20 cellular contexts compared by ENCODE assay signal in genomic region chr17:9703781-9704082, GRCh38. TPM values are rescaled to one million over a fixed set of nuclear protein-coding genes. Genes with fewer than 3 reads are reported as not detected.
DNase-seq lines count a peak whose midpoint lies in the region; TF ChIP-seq lines count a peak whose summit lies in the region.
"Had no signal": no experiment of that assay in that cellular context is flagged by ENCODE, and none has a peak within 500 bp of the region (broad histone marks: within the 10 kb centered on the region; RNA-seq: fewer than 3 reads in every experiment).

No MANE protein-coding gene starts in this region.

- H3K79me1 ChIP-seq in H9 (ENCODE audit: insufficient read depth, low read depth, low read length, poor library complexity, severe bottlenecking), result no peaks in the 10 kb centered on the region

- H4K20me1 ChIP-seq in BLaER1 (no peaks in the 10 kb centered on the region), H9 (ENCODE audit: control insufficient read depth, insufficient read depth, insufficient read length) (no peaks in the 10 kb centered on the region), GM23248 (ENCODE audit: insufficient read depth) (no peaks in the 10 kb centered on the region)

- no peak overlapping the region for H3K18ac ChIP-seq in H9 (ENCODE audit: insufficient read length, low read depth, low read length)

- H2AK5ac ChIP-seq in H9 (ENCODE audit: insufficient read length, low read length), result no peak overlapping the region

- H2BK20ac ChIP-seq in H9 (ENCODE audit: low read depth, low read length, poor library complexity, severe bottlenecking), result no peak overlapping the region

- peak overlapping the region; percentile 88 for H3K4me2 ChIP-seq in BLaER1
- H3K4me2 ChIP-seq in H9 (ENCODE audit: insufficient read depth, insufficient read length, low read length), result no peak overlapping the region
- H3K4me2 ChIP-seq in GM23248 (ENCODE audit: unreplicated experiment), result no peak overlapping the region
- H3K4me2 ChIP-seq: A549 had no signal

- H2BK5ac ChIP-seq in H9 (ENCODE audit: insufficient read length, low read length), result no peak overlapping the region

- no peak overlapping the region for H3K56ac ChIP-seq in H9 (ENCODE audit: insufficient read length, low read depth, low read length)

- H3K36me3 Mint-ChIP-seq in H9 (ENCODE audit: insufficient read depth in 1 of 3, low read depth in 3 of 3) (peaks cover 4 to 14% (median 13%) of the 10 kb centered on the region in 3 experiments; a peak in 6 of 7 replicates), endodermal cell (ENCODE audit: low read depth) (peaks cover 48% of the 10 kb centered on the region), nephron progenitor cell (ENCODE audit: low read depth) (peaks cover 9% of the 10 kb centered on the region)

- no peaks in the 10 kb centered on the region for H3K23me2 ChIP-seq in H9 (ENCODE audit: insufficient read length, low read depth, low read length, poor library complexity, severe bottlenecking)

- H3K14ac ChIP-seq in H9 (ENCODE audit: insufficient read depth, low read length), result no peak overlapping the region

- no peak overlapping the region for H4K5ac ChIP-seq in H9 (ENCODE audit: insufficient read length, low read depth, low read length)

- H3K4me3 ChIP-seq in BLaER1 (peak overlapping the region; percentile 49), endodermal cell (ENCODE audit: low read length) (no peak overlapping the region), GM23248 (no peak overlapping the region)
- H3K4me3 ChIP-seq: A549 had no signal

- peak overlapping the region; percentile 50 to 81 (median 66); a peak in 1 of 7 replicates for H3K27ac Mint-ChIP-seq in H9
- peak overlapping the region; percentile 43 for H3K27ac Mint-ChIP-seq in endodermal cell
- H3K27ac Mint-ChIP-seq in nephron progenitor cell, result peak overlapping the region; percentile 55
- H3K27ac Mint-ChIP-seq: CD4-positive, alpha-beta T cell had no signal

- no peak overlapping the region for H4K8ac ChIP-seq in H9 (replicated peaks; ENCODE audit: insufficient read length, low read depth, low read length)

- H2BK120ac ChIP-seq in H9 (ENCODE audit: low read depth, low read length, poor library complexity, severe bottlenecking), result no peak overlapping the region

- no peak overlapping the region for H2BK15ac ChIP-seq in H9 (ENCODE audit: low read depth, low read length)

- peak overlapping the region; percentile 62 for H3K9ac ChIP-seq in BLaER1
- no peak overlapping the region for H3K9ac ChIP-seq in H9 (ENCODE audit: extremely low read depth, insufficient read length, low read length)
- H3K9ac ChIP-seq in endodermal cell (ENCODE audit: extremely low read depth, low read length, poor library complexity, severe bottlenecking), result no peak overlapping the region
- no peak overlapping the region for H3K9ac ChIP-seq in GM23248

- no CpG with 5 or more reads among the region's 3 CpGs for WGBS in H9 (ENCODE audit: extremely low coverage, insufficient read length, low lambda C conversion rate)
- WGBS in endodermal cell (ENCODE audit: insufficient coverage in 1 of 2, insufficient read length in 1 of 2), 2 experiments, result 86 to 100% methylated on average over 1 to 3 of the region's 3 CpGs
- WGBS in GM23248 (ENCODE audit: low coverage in 1 of 2, low lambda C conversion rate in 2 of 2, missing lambda C conversion rate in 2 of 2), 2 experiments, result 48 to 58% methylated on average over 3 of the region's 3 CpGs

- no peak for DNase-seq in H9
- DNase-seq in endodermal cell, result no peak
- DNase-seq in nephron progenitor cell, result no peak
- DNase-seq in NCI-H524 treated with DMSO at 0.1 percent for 48 hours (lab: John Stamatoyannopoulos, UW), result no peak
- no peak for DNase-seq in cortex of kidney (lab: John Stamatoyannopoulos, UW)
- no peak for DNase-seq in GM23248
- no peak for DNase-seq in DMS 273 (lab: John Stamatoyannopoulos, UW; ENCODE audit: unreplicated experiment)
- DNase-seq: 8988T; ACHN; AML-193; BE2C; CD4-positive, alpha-beta T cell; CD8-positive, alpha-beta memory T cell; DMS53; GF-D8; GOT3; HCEC 1CT had no signal

- H3K27me3 Mint-ChIP-seq in H9 (ENCODE audit: low read depth), result no peaks in the 10 kb centered on the region
- no peaks in the 10 kb centered on the region for H3K27me3 Mint-ChIP-seq in endodermal cell (ENCODE audit: insufficient read depth)
- H3K27me3 Mint-ChIP-seq in nephron progenitor cell (ENCODE audit: low read depth, poor library complexity), result no peaks in the 10 kb centered on the region

- H3K4me1 Mint-ChIP-seq in H9 (no peaks in the 10 kb centered on the region), endodermal cell (no peaks in the 10 kb centered on the region), nephron progenitor cell (peaks cover 31% of the 10 kb centered on the region)
- H3K4me1 Mint-ChIP-seq: CD8-positive, alpha-beta memory T cell had no signal

- 0 out of 2 replicates have a peak, but pooled peaks cover 4% of the 10 kb centered on the region for H3K9me3 ChIP-seq in BLaER1
- H3K9me3 ChIP-seq in H9 (ENCODE audit: control insufficient read depth, low read depth, low read length), result no peaks in the 10 kb centered on the region
- no peaks in the 10 kb centered on the region for H3K9me3 ChIP-seq in endodermal cell (ENCODE audit: control insufficient read depth, low read length)
- no peaks in the 10 kb centered on the region for H3K9me3 ChIP-seq in GM23248 (ENCODE audit: low read depth)
- H3K9me3 ChIP-seq: A549, BE2C had no signal

- in situ Hi-C loops in GM23248 (cut with MboI), result no loop called here

- no peaks in the 10 kb centered on the region for H3K79me2 ChIP-seq in H9 (ENCODE audit: insufficient read depth, low read length)
- H3K79me2 ChIP-seq in GM23248 (ENCODE audit: insufficient read depth), result no peaks in the 10 kb centered on the region

- H3K4me3 Mint-ChIP-seq in H9 (no peak overlapping the region), endodermal cell (no peak overlapping the region), nephron progenitor cell (no peak overlapping the region)
- H3K4me3 Mint-ChIP-seq: CD4-positive, alpha-beta T cell; CD8-positive, alpha-beta memory T cell had no signal

- H3K36me3 ChIP-seq in BLaER1 (peaks cover 12% of the 10 kb centered on the region), endodermal cell (ENCODE audit: control insufficient read depth, insufficient read depth, low read length) (no peaks in the 10 kb centered on the region), GM23248 (ENCODE audit: low read depth) (no peaks in the 10 kb centered on the region)
- H3K36me3 ChIP-seq: BE2C had no signal

- no peak overlapping the region for H2AFZ ChIP-seq in H9 (ENCODE audit: low read length)
- H2AFZ ChIP-seq in GM23248, result no peak overlapping the region

- no peaks in the 10 kb centered on the region for H3F3A ChIP-seq in GM23248 (ENCODE audit: insufficient read depth)

- H3K4me1 ChIP-seq in BLaER1, result peaks cover 79% of the 10 kb centered on the region
- H3K4me1 ChIP-seq in H9 (ENCODE audit: insufficient read depth, low read length), result no peaks in the 10 kb centered on the region
- no peaks in the 10 kb centered on the region for H3K4me1 ChIP-seq in endodermal cell (ENCODE audit: control insufficient read depth, insufficient read depth, low read length)
- no peaks in the 10 kb centered on the region for H3K4me1 ChIP-seq in GM23248 (ENCODE audit: insufficient read depth)
- H3K4me1 ChIP-seq: BE2C had no signal

- H3T11ph ChIP-seq in H9 (ENCODE audit: low read length), result no peak overlapping the region

- H3K9me2 ChIP-seq in GM23248 (ENCODE audit: insufficient read depth), result no peaks in the 10 kb centered on the region

- TF ChIP-seq CTCF in H9 (conservative IDR thresholded peaks at IDR 0.05) (no peak), endodermal cell (conservative IDR thresholded peaks at IDR 0.05) (no peak), nephron progenitor cell (IDR thresholded peaks at IDR 0.05) (no peak)

- H3K27me3 ChIP-seq in BLaER1 (no peaks in the 10 kb centered on the region), H9 (ENCODE audit: insufficient read depth, low read length) (no peaks in the 10 kb centered on the region), endodermal cell (ENCODE audit: control insufficient read depth, insufficient read depth, low read length, poor library complexity, severe bottlenecking) (no peaks in the 10 kb centered on the region), GM23248 (replicated peaks; ENCODE audit: insufficient read depth) (no peaks in the 10 kb centered on the region)
- H3K27me3 ChIP-seq: BE2C had no signal

- no peak overlapping the region for H3K23ac ChIP-seq in H9 (ENCODE audit: insufficient read length, low read depth, low read length)

- no peak overlapping the region for H4K91ac ChIP-seq in H9 (ENCODE audit: insufficient read length, low read depth, low read length)

- H3K4ac ChIP-seq in H9 (ENCODE audit: low read depth, low read length), result no peak overlapping the region

- H2BK12ac ChIP-seq in H9 (ENCODE audit: insufficient read length, low read depth, low read length), result no peak overlapping the region

- H3K27ac ChIP-seq in BLaER1 (peak overlapping the region; percentile 73), H9 (ENCODE audit: insufficient read length, low read depth, low read length) (no peak overlapping the region), endodermal cell (ENCODE audit: low read depth, low read length) (no peak overlapping the region), GM23248 (no peak overlapping the region)
- H3K27ac ChIP-seq: A549, C4-2B had no signal

- H3K9me3 Mint-ChIP-seq in H9, result no peaks in the 10 kb centered on the region; a peak in 1 of 5 replicates
- no peaks in the 10 kb centered on the region for H3K9me3 Mint-ChIP-seq in endodermal cell
- H3K9me3 Mint-ChIP-seq in nephron progenitor cell, result no peaks in the 10 kb centered on the region
- H3K9me3 Mint-ChIP-seq: CD4-positive, alpha-beta T cell had no signal

RNA-seq across cellular contexts. Expression of gene USP43, which starts 58.4 kb away (rescaled TPM):
- total RNA-seq in H9 (2021) (5.2 and 5.5 TPM in 2 replicates), endodermal cell (10 to 100 TPM in 1 of 2 donors, 1 to 10 TPM in 1; 8.6 to 12.6 TPM)
- polyA plus RNA-seq in endodermal cell (2013, experiment 1 of 2), result 1.8 TPM
- polyA plus RNA-seq in endodermal cell (2013, experiment 2 of 2), result 1.9 TPM
- 0.25 TPM in 1 of 2 replicates, not detected in the other for total RNA-seq in GM23248 (2014; rRNA removed; shearing (Covaris generic))
- polyA plus RNA-seq in GM23248 (2016; fragmentation: Nextera tagmentation; extraction: Ambion mirVana), result 0.08 TPM in 1 of 2 replicates, not detected in the other
